In genomic region chr17:7204335-7204734, GRCh38 we compare ENCODE assay signal across 8 cellular contexts. TPM values are rescaled to one million over a fixed set of nuclear protein-coding genes. Genes with fewer than 3 reads are reported as not detected.
DNase-seq lines count a peak whose midpoint lies in the region; ATAC-seq, FAIRE-seq and TF ChIP-seq lines count a peak whose summit lies in the region.

No MANE protein-coding gene starts in this region.

- peak overlapping the region; percentile 90 for H3K4me3 Mint-ChIP-seq in T-helper 17 cell

- DNase-seq in GM12892 (ENCODE audit: insufficient read length) (no peak), T-helper 17 cell (no peak), foreskin fibroblast (peak in 1 of 2 donors; percentile 33), sciatic nerve (ENCODE audit: low spot score) (no peak), SIG-M5 (lab: John Stamatoyannopoulos, UW) (no peak), hippocampal formation (lab: John Stamatoyannopoulos, UW) (no peak), 8988T (no peak), SK-N-DZ (ENCODE audit: low spot score) (no peak)

- H3K36me3 Mint-ChIP-seq in T-helper 17 cell (ENCODE audit: low read depth): no peaks in the 10 kb centered on the region

- ATAC-seq in T-helper 17 cell (peak; percentile 1), sciatic nerve (peak; percentile 6)

- peak; percentile 77 for FAIRE-seq in GM12892 (lab: Jason Lieb, UNC)

- H3K4me3 ChIP-seq in foreskin fibroblast (ENCODE audit: low read depth in 1 of 2, low read length in 2 of 2): peak overlapping the region; percentile 53 to 67

- peaks cover 39% of the 10 kb centered on the region for H3K4me1 Mint-ChIP-seq in T-helper 17 cell

- H3K9me3 ChIP-seq in T-helper 17 cell (ENCODE audit: control insufficient read depth, low read length, poor library complexity, severe bottlenecking): no peaks in the 10 kb centered on the region

- no peak for TF ChIP-seq CTCF in foreskin fibroblast (IDR thresholded peaks at IDR 0.05; ENCODE audit: low read depth, low read length)

- TF ChIP-seq POLR2A in GM12892 (IDR thresholded peaks at IDR 0.05; ENCODE audit: low read depth, low read length): no peak

- peak overlapping the region; percentile 100 for H3K27ac Mint-ChIP-seq in T-helper 17 cell

- intact Hi-C loops in sciatic nerve (cut with DNase I): no loop called here

- H3K27me3 Mint-ChIP-seq in T-helper 17 cell: no peaks in the 10 kb centered on the region

RNA-seq across cellular contexts. Expression of gene DLG4, which starts 15.3 kb away (rescaled TPM):
- polyA plus RNA-seq in GM12892 (2012; ENCODE audit: missing spikeins): 2.1 TPM
- 10 to 100 TPM in 1 of 2 donors, 1 to 10 TPM in 1; 9.8 to 16.1 TPM for total RNA-seq in T-helper 17 cell
- total RNA-seq in sciatic nerve: 32.2 TPM
- polyA plus RNA-seq in SK-N-DZ (2014; cell fraction: cytosol; rRNA removed): 61.1 and 67.3 TPM in 2 replicates
- 117 and 125 TPM in 2 replicates for polyA plus RNA-seq in SK-N-DZ (2014; cell fraction: nucleus; rRNA removed)

RNA-seq across cellular contexts. Expression of gene ACADVL, which starts 15.4 kb away (rescaled TPM):
- polyA plus RNA-seq in GM12892 (2012; ENCODE audit: missing spikeins): 223 TPM
- total RNA-seq in T-helper 17 cell (100 to 1,000 TPM; 268 to 279 TPM), sciatic nerve (321 TPM)
- polyA plus RNA-seq in SK-N-DZ (2014; cell fraction: cytosol; rRNA removed): 161 and 169 TPM in 2 replicates
- 2,152 and 2,253 TPM in 2 replicates for polyA plus RNA-seq in SK-N-DZ (2014; cell fraction: nucleus; rRNA removed)

RNA-seq across cellular contexts. Expression of gene ASGR1, which starts 25.2 kb away (rescaled TPM):
- polyA plus RNA-seq in GM12892 (2012; ENCODE audit: missing spikeins): not detected
- under 1 TPM; 0.42 to 0.92 TPM for total RNA-seq in T-helper 17 cell
- total RNA-seq in sciatic nerve: 2.3 TPM
- 0.16 and 3.9 TPM in 2 replicates for polyA plus RNA-seq in SK-N-DZ (2014; cell fraction: cytosol; rRNA removed)
- 5.9 and 7.7 TPM in 2 replicates for polyA plus RNA-seq in SK-N-DZ (2014; cell fraction: nucleus; rRNA removed)

RNA-seq across cellular contexts. Expression of gene DVL2, which starts 30.0 kb away (rescaled TPM):
- polyA plus RNA-seq in GM12892 (2012; ENCODE audit: missing spikeins): 29.3 TPM
- total RNA-seq in T-helper 17 cell (10 to 100 TPM; 37.0 to 46.9 TPM), sciatic nerve (49.1 TPM)
- polyA plus RNA-seq in SK-N-DZ (2014; cell fraction: cytosol; rRNA removed): 95.7 and 109 TPM in 2 replicates
- 147 and 150 TPM in 2 replicates for polyA plus RNA-seq in SK-N-DZ (2014; cell fraction: nucleus; rRNA removed)

RNA-seq across cellular contexts. Expression of gene PHF23, which starts 34.9 kb away (rescaled TPM):
- 20.0 TPM for polyA plus RNA-seq in GM12892 (2012; ENCODE audit: missing spikeins)
- total RNA-seq in T-helper 17 cell (10 to 100 TPM; 19.2 to 23.2 TPM), sciatic nerve (23.8 TPM)
- 42.8 and 51.6 TPM in 2 replicates for polyA plus RNA-seq in SK-N-DZ (2014; cell fraction: cytosol; rRNA removed)
- polyA plus RNA-seq in SK-N-DZ (2014; cell fraction: nucleus; rRNA removed): 17.6 and 24.2 TPM in 2 replicates
